Comparison of ENCODE assay signal across 11 cellular contexts in the genomic region with DNA sequence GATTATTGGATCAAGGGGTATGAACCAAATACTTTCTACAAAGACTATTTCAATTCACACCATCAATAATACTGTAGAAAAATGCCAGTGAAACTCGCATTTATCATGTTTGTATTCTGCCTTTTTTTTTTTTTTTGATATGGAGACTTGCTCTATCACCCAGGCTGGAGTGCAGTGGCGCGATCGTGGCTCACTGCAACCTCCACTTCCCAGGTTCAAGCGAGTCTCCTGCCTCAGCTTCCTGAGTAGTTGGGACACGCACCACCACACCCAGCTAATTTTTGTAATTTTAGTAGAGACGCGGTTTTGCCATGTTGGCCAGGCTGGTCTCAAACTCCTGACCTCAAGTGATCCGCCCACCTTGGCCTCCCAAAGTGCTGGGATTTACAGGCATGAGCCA. TPM values are rescaled to one million over a fixed set of nuclear protein-coding genes. Genes with fewer than 3 reads are reported as not detected.
A peak's percentile ranks its signal among the peaks of the same experiment; 100 is the strongest.
DNase-seq lines count a peak whose midpoint lies in the region; ATAC-seq, FAIRE-seq and TF ChIP-seq lines count a peak whose summit lies in the region.
"Not testable (repeated sequence)": the region's sequence is repeated elsewhere in the genome, so short reads cannot be mapped to it uniquely, and the experiment has no call there.
"Had no signal": no experiment of that assay in that cellular context is flagged by ENCODE, and none has a peak within 500 bp of the region (broad histone marks: within the 10 kb centered on the region; RNA-seq: fewer than 3 reads in every experiment).

No MANE protein-coding gene starts in this region.

- not testable (repeated sequence) for H3F3A ChIP-seq in PC-9 (ENCODE audit: insufficient read depth, low read depth)

- not testable (repeated sequence) for H3K9me1 ChIP-seq in keratinocyte (ENCODE audit: control insufficient read depth, extremely low read depth, insufficient read depth, low read length)

- H3K27ac ChIP-seq in BLaER1 treated with 17β-estradiol and CSF1 and Interleukin-3, amounts not matched to agents 10 nM and 100 nM; PC-9; keratinocyte (ENCODE audit: control insufficient read depth, insufficient read depth, low read length); lower lobe of right lung; spleen; aorta (ENCODE audit: low read depth in 1 of 2, low read length in 2 of 2): not testable (repeated sequence)

- intact Hi-C loops in PC-9 (cut with micrococcal nuclease; ENCODE audit: unreplicated experiment) = loop anchor here (5.0 kb wide), 2 partner anchors 56 to 71 kb away; no protein-coding TSS in a partner anchor
- intact Hi-C loops in lower lobe of right lung (cut with DNase I); spleen (cut with DNase I; ENCODE audit: low total_unique reads); aorta (cut with DNase I): not testable (repeated sequence)

- CTCF ChIA-PET in PC-9 (lab: Charles Lee) = not testable (repeated sequence)

- not testable (repeated sequence) for H3K27me3 Mint-ChIP-seq in chondrocyte (ENCODE audit: low read depth)

- dilution Hi-C loops in keratinocyte (cut with MboI; ENCODE audit: extremely low pct_ligation_motif_present, low sequenced_read_pairs) = not testable (repeated sequence)

- 51 to 62% (median 55%) methylated on average over 9 of the region's 9 CpGs for WGBS in spleen, 5 donors
- WGBS in aorta, 2 donors = 93% methylated on average over 9 of the region's 9 CpGs

- H3K9ac ChIP-seq in BLaER1 treated with 17β-estradiol and CSF1 and Interleukin-3, amounts not matched to agents 10 nM and 100 nM = not testable (repeated sequence)
- peak overlapping the region; percentile 8 for H3K9ac ChIP-seq in keratinocyte (ENCODE audit: control insufficient read depth, extremely low read depth, insufficient read depth, low read length)

- not testable (repeated sequence) for H3K9me2 ChIP-seq in PC-9 (ENCODE audit: insufficient read depth)

- peaks cover 13% of the 10 kb centered on the region for H3K4me1 Mint-ChIP-seq in chondrocyte (ENCODE audit: low read depth)

- POLR2A ChIA-PET in PC-9 (lab: Charles Lee; ENCODE audit: unreplicated experiment) = not testable (repeated sequence)

- H3K36me3 ChIP-seq in BLaER1 treated with 17β-estradiol and CSF1 and Interleukin-3, amounts not matched to agents 10 nM and 100 nM; PC-9 (ENCODE audit: low read depth); keratinocyte (ENCODE audit: control insufficient read depth in 2 of 2, extremely low read depth in 1 of 2, insufficient read depth in 2 of 2, low read length in 2 of 2); lower lobe of right lung; spleen; aorta (ENCODE audit: control insufficient read depth in 1 of 2, insufficient read depth in 2 of 2, low read length in 1 of 2): not testable (repeated sequence)

- peak overlapping the region; percentile 70 to 100 (median 97) for H3K4me2 ChIP-seq in BLaER1 treated with 17β-estradiol and CSF1 and Interleukin-3, amounts not matched to agents 10 nM and 100 nM
- H3K4me2 ChIP-seq in PC-9 = peak overlapping the region; percentile 82
- H3K4me2 ChIP-seq in keratinocyte (ENCODE audit: control insufficient read depth, extremely low read depth, insufficient read depth, low read depth, low read length) = peak overlapping the region; percentile 99

- DNase-seq in Jurkat, Clone E6-1 (ENCODE audit: low read depth, low spot score); PC-9; keratinocyte (ENCODE audit: low read depth, low spot score): not testable (repeated sequence)
- DNase-seq in chondrocyte (ENCODE audit: low spot score) (peak; percentile 27), lower lobe of right lung (peak; percentile 14), spleen (peak; percentile 51), aorta (peak; percentile 10 to 28)

- not testable (repeated sequence) for H3K36me3 Mint-ChIP-seq in chondrocyte (ENCODE audit: low read depth)

- H3K4me3 ChIP-seq in BLaER1 treated with 17β-estradiol and CSF1 and Interleukin-3, amounts not matched to agents 10 nM and 100 nM = peak overlapping the region in 2 of 10 experiments; percentile 71 to 74; a peak in 3 of 20 replicates
- peak overlapping the region; percentile 20 for H3K4me3 ChIP-seq in Jurkat, Clone E6-1 (ENCODE audit: low read length)
- not testable (repeated sequence) for H3K4me3 ChIP-seq in PC-9; keratinocyte (ENCODE audit: control insufficient read depth in 2 of 3, extremely low read depth in 1 of 3, insufficient read depth in 2 of 3, low read depth in 1 of 3, low read length in 3 of 3); spleen; aorta (ENCODE audit: low read length in 2 of 2)
- H3K4me3 ChIP-seq in lower lobe of right lung = peak overlapping the region; percentile 15

- not testable (repeated sequence) for BruUV-seq in PC-9 (replicated peaks; lab: Mats Ljungman, UMichigan)

- H3K9me3 ChIP-seq in BLaER1 treated with 17β-estradiol and CSF1 and Interleukin-3, amounts not matched to agents 10 nM and 100 nM (replicated peaks in 1 of 11); PC-9 (ENCODE audit: insufficient read depth, low read depth); keratinocyte (ENCODE audit: control insufficient read depth, low read depth, low read length); lower lobe of right lung; spleen; aorta (ENCODE audit: control insufficient read depth, low read length): not testable (repeated sequence)

- H3K79me2 ChIP-seq in PC-9 (ENCODE audit: low read depth) (peaks cover 27% of the 10 kb centered on the region; the same call in 1 of the 2 replicates), keratinocyte (ENCODE audit: control insufficient read depth, insufficient read depth, low read length) (peaks cover 28% of the 10 kb centered on the region)

- H3K4me1 ChIP-seq in BLaER1 treated with 17β-estradiol and CSF1 and Interleukin-3, amounts not matched to agents 10 nM and 100 nM = peaks cover 50 to 70% (median 60%) of the 10 kb centered on the region in 10 experiments
- H3K4me1 ChIP-seq in PC-9 (replicated peaks; ENCODE audit: insufficient read depth) (peaks cover 33% of the 10 kb centered on the region), keratinocyte (ENCODE audit: control insufficient read depth, extremely low read depth, insufficient read depth, low read length) (peaks cover 43% of the 10 kb centered on the region), lower lobe of right lung (peaks cover 32% of the 10 kb centered on the region), spleen (peaks cover 12 to 68% (median 45%) of the 10 kb centered on the region in 6 donors)
- not testable (repeated sequence) for H3K4me1 ChIP-seq in aorta (ENCODE audit: control insufficient read depth in 1 of 2, insufficient read depth in 2 of 2, low read length in 2 of 2)

- H3K9me3 Mint-ChIP-seq in chondrocyte (ENCODE audit: low read depth) = not testable (repeated sequence)

- H3K27ac Mint-ChIP-seq in chondrocyte (ENCODE audit: unreplicated experiment) = not testable (repeated sequence)

- H2AFZ ChIP-seq in PC-9; keratinocyte (ENCODE audit: control insufficient read depth, low read length): not testable (repeated sequence)

- not testable (repeated sequence) for FAIRE-seq in keratinocyte (lab: Jason Lieb, UNC)

- H3K4me3 Mint-ChIP-seq in chondrocyte (ENCODE audit: unreplicated experiment) = not testable (repeated sequence)

- H3K27me3 ChIP-seq in BLaER1 treated with 17β-estradiol and CSF1 and Interleukin-3, amounts not matched to agents 10 nM and 100 nM = peaks cover 7 to 32% (median 18%) of the 10 kb centered on the region in 11 experiments; a peak in 18 of 22 replicates
- H3K27me3 ChIP-seq in PC-9 (ENCODE audit: insufficient read depth, low read depth); keratinocyte (ENCODE audit: control insufficient read depth, extremely low read depth, insufficient read depth, low read length); lower lobe of right lung (ENCODE audit: low read depth); spleen (replicated peaks in 1 of 7); aorta (ENCODE audit: control insufficient read depth in 1 of 2, insufficient read depth in 2 of 2, low read length in 1 of 2): not testable (repeated sequence)

- TF ChIP-seq POLR2A in spleen (IDR thresholded peaks at IDR 0.05) = not testable (repeated sequence)

- peaks cover 0 to 51% (median 18%) of the 10 kb centered on the region in 11 experiments; a peak in 10 of 22 replicates for H4K20me1 ChIP-seq in BLaER1 treated with 17β-estradiol and CSF1 and Interleukin-3, amounts not matched to agents 10 nM and 100 nM
- not testable (repeated sequence) for H4K20me1 ChIP-seq in PC-9 (ENCODE audit: insufficient read depth); keratinocyte (ENCODE audit: control insufficient read depth, extremely low read depth, insufficient read depth, low read length)

- TF ChIP-seq CTCF in PC-9 (conservative IDR thresholded peaks at IDR 0.05); chondrocyte (IDR thresholded peaks at IDR 0.05); keratinocyte (optimal IDR thresholded peaks at IDR 0.05 in 1 of 3, IDR thresholded peaks at IDR 0.05 in 1 of 3, conservative IDR thresholded peaks at IDR 0.05 in 1 of 3; ENCODE audit: extremely low read depth in 1 of 3, insufficient read depth in 2 of 3, low read length in 3 of 3); lower lobe of right lung (IDR thresholded peaks at IDR 0.05); spleen (IDR thresholded peaks at IDR 0.05 in 8 of 11, conservative IDR thresholded peaks at IDR 0.05 in 3 of 11): not testable (repeated sequence)

- not testable (repeated sequence) for ATAC-seq in lower lobe of right lung; aorta (ENCODE audit: low FRiP score)

RNA-seq across cellular contexts. Expression of a gene that starts 3.1 kb away (rescaled TPM):
- 2.2 TPM for polyA plus RNA-seq in Jurkat, Clone E6-1 (2012; ENCODE audit: insufficient read depth, insufficient read length)
- total RNA-seq in PC-9 (2021) (9.0 and 10.6 TPM in 2 replicates), chondrocyte (1.9 to 8.2 TPM (median 6.9 TPM) in 3 replicates), lower lobe of right lung (14.2 TPM), spleen (10 to 100 TPM in 1 of 7 donors, 1 to 10 TPM in 6; 5.7 to 10.5 (median 6.8) TPM), aorta (1 to 10 TPM; 7.1 to 7.9 TPM)
- polyA plus RNA-seq in keratinocyte (4.4 to 6.5 TPM (median 6.1 TPM) in 3 replicates), spleen (1 to 10 TPM; 1.2 to 2.8 (median 1.5) TPM), aorta (1 to 10 TPM; 1.1 to 2.4 TPM)
- 6.1 TPM for polyA plus RNA-seq in keratinocyte (2011; ENCODE audit: low read depth)
- polyA plus RNA-seq in keratinocyte (2011; cell fraction: cytosol; rRNA removed) = 3.5 and 3.6 TPM in 2 replicates
- 8.9 and 9.9 TPM in 2 replicates for polyA plus RNA-seq in keratinocyte (2011; cell fraction: nucleus; rRNA removed)
- 11.2 and 16.4 TPM in 2 replicates for polyA plus RNA-seq in keratinocyte (2012; ENCODE audit: low replicate concordance)
- polyA minus RNA-seq in keratinocyte = 6.5 to 11.5 TPM (median 11.1 TPM) in 3 replicates
- polyA minus RNA-seq in keratinocyte (2011; cell fraction: cytosol; rRNA and poly(A)+ RNA removed) = 32.4 TPM
- polyA minus RNA-seq in keratinocyte (2011; cell fraction: nucleus; rRNA and poly(A)+ RNA removed) = 12.2 and 52.3 TPM in 2 replicates

RNA-seq across cellular contexts. Expression of a gene that starts 56.4 kb away (rescaled TPM):
- polyA plus RNA-seq in Jurkat, Clone E6-1 (2012; ENCODE audit: insufficient read depth, insufficient read length) = not detected
- total RNA-seq in PC-9 (2021) (not detected in 2 replicates), chondrocyte (0.27 to 0.73 TPM (median 0.41 TPM) in 3 replicates), lower lobe of right lung (1.7 TPM), spleen (10 to 100 TPM in 1 of 7 donors, 1 to 10 TPM in 6; 5.3 to 23.6 (median 8.4) TPM), aorta (10 to 100 TPM in 1 of 2 donors, 1 to 10 TPM in 1; 5.8 to 17.5 TPM)
- polyA plus RNA-seq in keratinocyte (0.16 to 1.1 TPM (median 0.77 TPM) in 3 replicates), spleen (1 to 10 TPM; 2.9 to 4.6 (median 3.2) TPM), aorta (10 to 100 TPM in 1 of 2 donors, under 1 TPM in 1; 0.31 to 10.5 TPM)
- polyA plus RNA-seq in keratinocyte (2011; ENCODE audit: low read depth) = not detected
- polyA plus RNA-seq in keratinocyte (2011; cell fraction: cytosol; rRNA removed) = 0.06 and 0.22 TPM in 2 replicates
- polyA plus RNA-seq in keratinocyte (2011; cell fraction: nucleus; rRNA removed) = 1.2 and 1.9 TPM in 2 replicates
- polyA plus RNA-seq in keratinocyte (2012; ENCODE audit: low replicate concordance) = 0.18 and 0.36 TPM in 2 replicates
- polyA minus RNA-seq in keratinocyte = 0.66 to 1.8 TPM in 2 of 3 replicates, not detected in the other
- 2.1 TPM for polyA minus RNA-seq in keratinocyte (2011; cell fraction: cytosol; rRNA and poly(A)+ RNA removed)
- polyA minus RNA-seq in keratinocyte (2011; cell fraction: nucleus; rRNA and poly(A)+ RNA removed) = 0.84 and 1.8 TPM in 2 replicates
- total RNA-seq: H9, HT-29 had no signal
- polyA plus RNA-seq: CD4-positive, alpha-beta memory T cell had no signal
